Comparison of ENCODE assay signal across 8 cellular contexts in genomic region chr15:64162478-64162868, GRCh38. TPM values are rescaled to one million over a fixed set of nuclear protein-coding genes. Genes with fewer than 3 reads are reported as not detected.
DNase-seq lines count a peak whose midpoint lies in the region; ATAC-seq and TF ChIP-seq lines count a peak whose summit lies in the region.

No MANE protein-coding gene starts in this region.

- H3K9me2 ChIP-seq in hepatocyte (replicated peaks; ENCODE audit: insufficient read depth) = no peaks in the 10 kb centered on the region

- TF ChIP-seq CTCF in hepatocyte (IDR thresholded peaks at IDR 0.05; ENCODE audit: poor library complexity) = no peak
- TF ChIP-seq CTCF in smooth muscle cell (IDR thresholded peaks at IDR 0.05; ENCODE audit: borderline replicate concordance, insufficient read depth, poor library complexity, severe bottlenecking) = no peak

- no peaks in the 10 kb centered on the region for H3K9me3 Mint-ChIP-seq in activated T-helper 17 cell treated with anti-CD3 and anti-CD28 coated beads, Interleukin-2, amount 50 U/mL, for 72 hours

- H3K4me2 ChIP-seq in hepatocyte (peak overlapping the region; percentile 95), smooth muscle cell (peak overlapping the region; percentile 88)

- H3K27ac Mint-ChIP-seq in activated T-helper 17 cell treated with anti-CD3 and anti-CD28 coated beads, Interleukin-2, amount 50 U/mL, for 72 hours = peak overlapping the region; percentile 96

- H3K36me3 Mint-ChIP-seq in activated T-helper 17 cell treated with anti-CD3 and anti-CD28 coated beads, Interleukin-2, amount 50 U/mL, for 72 hours (ENCODE audit: low read depth) = peaks cover 53% of the 10 kb centered on the region

- H2AFZ ChIP-seq in hepatocyte = peak overlapping the region; percentile 62
- H2AFZ ChIP-seq in smooth muscle cell (ENCODE audit: low read depth) = no peak overlapping the region

- H3K4me3 ChIP-seq in hepatocyte = peak overlapping the region; percentile 96
- peak overlapping the region; percentile 85 for H3K4me3 ChIP-seq in smooth muscle cell

- ATAC-seq in GM19025 (IDR thresholded peaks at IDR 0.05; ENCODE audit: low read depth, unreplicated experiment) = peak; percentile 18
- ATAC-seq in HG03045 (IDR thresholded peaks at IDR 0.05; ENCODE audit: unreplicated experiment) = peak; percentile 23
- peak; percentile 33 for ATAC-seq in activated T-helper 17 cell treated with anti-CD3 and anti-CD28 coated beads, Interleukin-2, amount 50 U/mL, for 72 hours (replicated peaks)

- peaks cover 48% of the 10 kb centered on the region for H3K4me1 Mint-ChIP-seq in activated T-helper 17 cell treated with anti-CD3 and anti-CD28 coated beads, Interleukin-2, amount 50 U/mL, for 72 hours

- H3K27ac ChIP-seq in hepatocyte = peak overlapping the region; percentile 93
- peak overlapping the region; percentile 70 for H3K27ac ChIP-seq in smooth muscle cell (ENCODE audit: low read depth)

- H3K9me3 ChIP-seq in hepatocyte (ENCODE audit: low read depth) = no peaks in the 10 kb centered on the region
- no peaks in the 10 kb centered on the region for H3K9me3 ChIP-seq in smooth muscle cell (replicated peaks; ENCODE audit: low read depth)

- no peaks in the 10 kb centered on the region for H3K27me3 Mint-ChIP-seq in activated T-helper 17 cell treated with anti-CD3 and anti-CD28 coated beads, Interleukin-2, amount 50 U/mL, for 72 hours

- H3K4me1 ChIP-seq in hepatocyte (ENCODE audit: insufficient read depth) (peaks cover 22% of the 10 kb centered on the region), smooth muscle cell (ENCODE audit: low read depth) (peaks cover 9% of the 10 kb centered on the region)

- H3K27me3 ChIP-seq in hepatocyte (no peaks in the 10 kb centered on the region), smooth muscle cell (ENCODE audit: low read depth) (no peaks in the 10 kb centered on the region)

- no peaks in the 10 kb centered on the region for H3K36me3 ChIP-seq in hepatocyte (replicated peaks; ENCODE audit: insufficient read depth, low read depth)
- H3K36me3 ChIP-seq in smooth muscle cell (ENCODE audit: low read depth) = no peaks in the 10 kb centered on the region

- peaks cover 40% of the 10 kb centered on the region for H3F3A ChIP-seq in smooth muscle cell (ENCODE audit: low read depth)

- DNase-seq in hepatocyte (ENCODE audit: low spot score) (no peak), smooth muscle cell (lab: John Stamatoyannopoulos, UW; ENCODE audit: unreplicated experiment) (no peak), LoVo (ENCODE audit: low spot score) (no peak), HK-2 (ENCODE audit: unreplicated experiment) (no peak), hippocampal formation (lab: John Stamatoyannopoulos, UW) (no peak)

- peaks cover 32% of the 10 kb centered on the region for H3K79me2 ChIP-seq in hepatocyte
- peaks cover 40% of the 10 kb centered on the region for H3K79me2 ChIP-seq in smooth muscle cell (ENCODE audit: low read depth)

- peak overlapping the region; percentile 93 for H3K4me3 Mint-ChIP-seq in activated T-helper 17 cell treated with anti-CD3 and anti-CD28 coated beads, Interleukin-2, amount 50 U/mL, for 72 hours

- WGBS in hepatocyte (ENCODE audit: low lambda C conversion rate, missing lambda C conversion rate) = 1% methylated on average over 20 of the region's 21 CpGs
- WGBS in smooth muscle cell (ENCODE audit: low lambda C conversion rate) = under 1% methylated on average over 20 of the region's 21 CpGs

- peaks cover 38% of the 10 kb centered on the region for H4K20me1 ChIP-seq in hepatocyte (ENCODE audit: insufficient read depth, poor library complexity, severe bottlenecking)
- peaks cover 45% of the 10 kb centered on the region for H4K20me1 ChIP-seq in smooth muscle cell (ENCODE audit: low read depth)

- H3K9ac ChIP-seq in smooth muscle cell (ENCODE audit: low read depth) = peak overlapping the region; percentile 86

RNA-seq across cellular contexts. Expression of gene PPIB, which starts 0.3 kb away (rescaled TPM):
- 100 to 1,000 TPM; 194 to 363 TPM for total RNA-seq in activated T-helper 17 cell treated with anti-CD3 and anti-CD28 coated beads, Interleukin-2, amount 50 U/mL, for 72 hours
- total RNA-seq in hepatocyte (799 and 814 TPM in 2 replicates), smooth muscle cell (880 and 890 TPM in 2 replicates)
- polyA plus RNA-seq in hepatocyte (1,542 and 1,693 TPM in 2 replicates), smooth muscle cell (1,549 and 1,897 TPM in 2 replicates)

RNA-seq across cellular contexts. Expression of gene SNX22, which starts 10.9 kb away (rescaled TPM):
- total RNA-seq in activated T-helper 17 cell treated with anti-CD3 and anti-CD28 coated beads, Interleukin-2, amount 50 U/mL, for 72 hours = under 1 TPM; 0.26 to 0.77 TPM
- total RNA-seq in hepatocyte (4.3 and 7.7 TPM in 2 replicates), smooth muscle cell (0.67 TPM in 1 of 2 replicates, not detected in the other)
- polyA plus RNA-seq in hepatocyte (6.3 and 7.5 TPM in 2 replicates), smooth muscle cell (1.8 and 1.9 TPM in 2 replicates)
